Comparison of ENCODE assay signal across 13 cellular contexts in the genomic region with DNA sequence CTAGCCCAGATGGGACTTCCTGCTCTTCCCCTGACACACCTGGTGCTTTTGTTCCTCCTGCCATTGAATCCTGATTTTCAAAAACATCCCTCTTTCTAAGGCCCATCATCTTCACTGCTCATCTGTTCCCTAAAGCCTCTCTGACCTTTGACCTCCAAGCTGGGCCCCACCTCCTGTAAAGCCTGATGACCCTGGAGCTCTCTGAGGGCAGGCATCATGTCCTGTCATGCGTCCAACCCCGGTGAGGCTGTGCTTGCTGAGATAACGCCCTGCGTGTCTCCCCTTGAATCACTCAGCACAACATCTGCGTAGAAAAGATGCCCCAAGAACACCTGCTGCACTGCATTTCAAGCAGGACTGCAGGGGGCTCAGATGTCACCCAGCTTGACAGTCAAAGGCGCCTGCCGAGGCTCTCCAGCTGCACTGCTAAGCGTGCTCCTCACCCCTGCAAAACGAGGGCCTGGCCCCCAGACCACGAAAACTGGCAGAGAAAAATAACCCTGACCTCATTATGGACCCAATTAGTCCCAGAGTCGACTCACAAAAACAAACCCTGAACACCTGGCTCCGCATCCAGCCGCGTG.
DNase-seq lines count a peak whose midpoint lies in the region; ATAC-seq, FAIRE-seq and TF ChIP-seq lines count a peak whose summit lies in the region.
"Had no signal": no experiment of that assay in that cellular context is flagged by ENCODE, and none has a peak within 500 bp of the region (broad histone marks: within the 10 kb centered on the region; RNA-seq: fewer than 3 reads in every experiment).

No MANE protein-coding gene starts in this region.

- no peaks in the 10 kb centered on the region for H3K9me3 Mint-ChIP-seq in GM23338
- no peaks in the 10 kb centered on the region for H3K9me3 Mint-ChIP-seq in central memory CD8-positive, alpha-beta T cell
- H3K9me3 Mint-ChIP-seq: activated T-cell treated with anti-CD3 and anti-CD28 coated beads, Interleukin-2, amount 50 U/mL, for 4 hours; stimulated activated naive CD8-positive, alpha-beta T cell treated with anti-CD3 and anti-CD28 coated beads, Interleukin-15, Interleukin-2, amounts not matched to agents 100 ng/mL and 50 ng/mL, for 24 hours had no signal

- H3K27me3 Mint-ChIP-seq in GM23338 (ENCODE audit: insufficient read depth, low read depth, poor library complexity): peaks cover 5% of the 10 kb centered on the region
- H3K27me3 Mint-ChIP-seq in central memory CD8-positive, alpha-beta T cell: no peaks in the 10 kb centered on the region
- H3K27me3 Mint-ChIP-seq: B cell; stimulated activated naive CD8-positive, alpha-beta T cell treated with anti-CD3 and anti-CD28 coated beads, Interleukin-15, Interleukin-2, amounts not matched to agents 100 ng/mL and 50 ng/mL, for 24 hours had no signal

- H3F3A ChIP-seq in GM23338 (replicated peaks; ENCODE audit: low read depth): no peaks in the 10 kb centered on the region

- no peak overlapping the region for H2AFZ ChIP-seq in GM23338

- no peaks in the 10 kb centered on the region for H3K79me2 ChIP-seq in GM23338 (replicated peaks; ENCODE audit: insufficient read depth)

- H3K4me2 ChIP-seq in BLaER1 treated with 17β-estradiol and CSF1 and Interleukin-3, amounts not matched to agents 10 nM and 100 nM: peak overlapping the region; percentile 50 to 87 (median 76)
- 0 out of 2 replicates have a peak overlapping the region, but pooled peaks have one; percentile 52 for H3K4me2 ChIP-seq in GM23338

- no peak overlapping the region; the same call in 2 of the 3 replicates for H3K4me3 Mint-ChIP-seq in GM23338
- no peak overlapping the region for H3K4me3 Mint-ChIP-seq in central memory CD8-positive, alpha-beta T cell
- H3K4me3 Mint-ChIP-seq: activated T-cell treated with anti-CD3 and anti-CD28 coated beads, Interleukin-2, amount 50 U/mL, for 4 hours; B cell; stimulated activated naive CD8-positive, alpha-beta T cell treated with anti-CD3 and anti-CD28 coated beads, Interleukin-15, Interleukin-2, amounts not matched to agents 100 ng/mL and 50 ng/mL, for 24 hours had no signal

- H3K4me1 ChIP-seq in BLaER1 treated with 17β-estradiol and CSF1 and Interleukin-3, amounts not matched to agents 10 nM and 100 nM: peaks cover 50 to 93% (median 81%) of the 10 kb centered on the region in 10 experiments
- H3K4me1 ChIP-seq in GM23338 (ENCODE audit: insufficient read depth): peaks cover 31% of the 10 kb centered on the region

- FAIRE-seq in H54 (lab: Jason Lieb, UNC): no peak

- no peaks in the 10 kb centered on the region for H3K9me2 ChIP-seq in GM23338 (ENCODE audit: insufficient read depth)

- TF ChIP-seq CTCF in GM23338 (conservative IDR thresholded peaks at IDR 0.05; ENCODE audit: low read depth in 2 of 2): no peak
- no peak for TF ChIP-seq CTCF in GM20000 (IDR thresholded peaks at IDR 0.05; ENCODE audit: extremely low read depth, missing control alignments)

- H3K27ac ChIP-seq in BLaER1 treated with 17β-estradiol and CSF1 and Interleukin-3, amounts not matched to agents 10 nM and 100 nM: peak overlapping the region in 3 of 11 experiments; percentile 20 to 39 (median 31); a peak in 4 of 22 replicates
- no peak overlapping the region for H3K27ac ChIP-seq in GM23338 (ENCODE audit: low read depth)
- H3K27ac ChIP-seq: brain microvascular endothelial cell had no signal

- TF ChIP-seq POLR2A in H54 (IDR thresholded peaks at IDR 0.05; ENCODE audit: low read depth, low read length): no peak

- peak overlapping the region in 2 of 11 experiments; percentile 4 to 23; a peak in 1 of 22 replicates for H3K9ac ChIP-seq in BLaER1 treated with 17β-estradiol and CSF1 and Interleukin-3, amounts not matched to agents 10 nM and 100 nM

- no peak for DNase-seq in GM23338 (ENCODE audit: low spot score)
- peak; percentile 99 for DNase-seq in NCI-H748 (lab: John Stamatoyannopoulos, UW; ENCODE audit: unreplicated experiment)
- DNase-seq in central memory CD8-positive, alpha-beta T cell (ENCODE audit: low spot score in 2 of 2): no peak
- no peak for DNase-seq in GM20000 (ENCODE audit: low spot score)
- no peak for DNase-seq in medulla oblongata (ENCODE audit: extremely low spot score)
- no peak for DNase-seq in H54 (ENCODE audit: insufficient read length, low spot score)
- DNase-seq: activated CD4-positive, CD25-positive, alpha-beta regulatory T cell; activated T-cell treated with anti-CD3 and anti-CD28 coated beads, Interleukin-2, amount 50 U/mL, for 4 hours; brain microvascular endothelial cell had no signal

- no peaks in the 10 kb centered on the region for H3K27me3 ChIP-seq in BLaER1 treated with 17β-estradiol and CSF1 and Interleukin-3, amounts not matched to agents 10 nM and 100 nM
- H3K27me3 ChIP-seq in GM23338 (ENCODE audit: insufficient read depth): no peaks in the 10 kb centered on the region
- H3K27me3 ChIP-seq: brain microvascular endothelial cell had no signal

- peak overlapping the region; percentile 3; the same call in 1 of the 2 replicates for H3K27ac Mint-ChIP-seq in GM23338
- H3K27ac Mint-ChIP-seq in central memory CD8-positive, alpha-beta T cell (ENCODE audit: low read depth): peak overlapping the region; percentile 47
- H3K27ac Mint-ChIP-seq: B cell had no signal

- H3K4me3 ChIP-seq in BLaER1 treated with 17β-estradiol and CSF1 and Interleukin-3, amounts not matched to agents 10 nM and 100 nM: no peak overlapping the region; a peak in 1 of 20 replicates
- no peak overlapping the region for H3K4me3 ChIP-seq in GM23338

- 0 out of 3 replicates have a peak, but pooled peaks cover 4% of the 10 kb centered on the region for H3K36me3 Mint-ChIP-seq in GM23338 (ENCODE audit: low read depth)
- peaks cover 32% of the 10 kb centered on the region for H3K36me3 Mint-ChIP-seq in central memory CD8-positive, alpha-beta T cell (ENCODE audit: insufficient read depth)

- H3K4me1 Mint-ChIP-seq in GM23338: peaks cover 35% of the 10 kb centered on the region
- peaks cover 12% of the 10 kb centered on the region for H3K4me1 Mint-ChIP-seq in central memory CD8-positive, alpha-beta T cell

- peaks cover 28 to 94% (median 48%) of the 10 kb centered on the region in 11 experiments for H3K36me3 ChIP-seq in BLaER1 treated with 17β-estradiol and CSF1 and Interleukin-3, amounts not matched to agents 10 nM and 100 nM
- H3K36me3 ChIP-seq in GM23338 (ENCODE audit: insufficient read depth): no peaks in the 10 kb centered on the region

- ATAC-seq in GM23338: no peak
- ATAC-seq in central memory CD8-positive, alpha-beta T cell (replicated peaks; ENCODE audit: extremely low read depth, poor library complexity, severe bottlenecking): no peak
- no peak for ATAC-seq in HG02870 (IDR thresholded peaks at IDR 0.05; ENCODE audit: unreplicated experiment)

- H4K20me1 ChIP-seq in BLaER1 treated with 17β-estradiol and CSF1 and Interleukin-3, amounts not matched to agents 10 nM and 100 nM: peaks cover 0 to 48% (median 5%) of the 10 kb centered on the region in 11 experiments; a peak in 7 of 22 replicates
- H4K20me1 ChIP-seq in GM23338 (replicated peaks; ENCODE audit: insufficient read depth): no peaks in the 10 kb centered on the region

- H3K9me3 ChIP-seq in BLaER1 treated with 17β-estradiol and CSF1 and Interleukin-3, amounts not matched to agents 10 nM and 100 nM (replicated peaks in 1 of 11): no peaks in the 10 kb centered on the region

TF ChIP-seq in GM23338, 12 proteins besides CTCF, POLR2A, EP300 and RAD21 (continues in another document):
- TF ChIP-seq CREB1 (CRISPR knock-in tag; IDR thresholded peaks at IDR 0.05; ENCODE audit: low read depth) (no peak), EZH2phosphoT487 (IDR thresholded peaks at IDR 0.05; ENCODE audit: unreplicated experiment) (no peak), JUNB (IDR thresholded peaks at IDR 0.05; ENCODE audit: unreplicated experiment) (no peak)
- TF ChIP-seq, protein P1, sequence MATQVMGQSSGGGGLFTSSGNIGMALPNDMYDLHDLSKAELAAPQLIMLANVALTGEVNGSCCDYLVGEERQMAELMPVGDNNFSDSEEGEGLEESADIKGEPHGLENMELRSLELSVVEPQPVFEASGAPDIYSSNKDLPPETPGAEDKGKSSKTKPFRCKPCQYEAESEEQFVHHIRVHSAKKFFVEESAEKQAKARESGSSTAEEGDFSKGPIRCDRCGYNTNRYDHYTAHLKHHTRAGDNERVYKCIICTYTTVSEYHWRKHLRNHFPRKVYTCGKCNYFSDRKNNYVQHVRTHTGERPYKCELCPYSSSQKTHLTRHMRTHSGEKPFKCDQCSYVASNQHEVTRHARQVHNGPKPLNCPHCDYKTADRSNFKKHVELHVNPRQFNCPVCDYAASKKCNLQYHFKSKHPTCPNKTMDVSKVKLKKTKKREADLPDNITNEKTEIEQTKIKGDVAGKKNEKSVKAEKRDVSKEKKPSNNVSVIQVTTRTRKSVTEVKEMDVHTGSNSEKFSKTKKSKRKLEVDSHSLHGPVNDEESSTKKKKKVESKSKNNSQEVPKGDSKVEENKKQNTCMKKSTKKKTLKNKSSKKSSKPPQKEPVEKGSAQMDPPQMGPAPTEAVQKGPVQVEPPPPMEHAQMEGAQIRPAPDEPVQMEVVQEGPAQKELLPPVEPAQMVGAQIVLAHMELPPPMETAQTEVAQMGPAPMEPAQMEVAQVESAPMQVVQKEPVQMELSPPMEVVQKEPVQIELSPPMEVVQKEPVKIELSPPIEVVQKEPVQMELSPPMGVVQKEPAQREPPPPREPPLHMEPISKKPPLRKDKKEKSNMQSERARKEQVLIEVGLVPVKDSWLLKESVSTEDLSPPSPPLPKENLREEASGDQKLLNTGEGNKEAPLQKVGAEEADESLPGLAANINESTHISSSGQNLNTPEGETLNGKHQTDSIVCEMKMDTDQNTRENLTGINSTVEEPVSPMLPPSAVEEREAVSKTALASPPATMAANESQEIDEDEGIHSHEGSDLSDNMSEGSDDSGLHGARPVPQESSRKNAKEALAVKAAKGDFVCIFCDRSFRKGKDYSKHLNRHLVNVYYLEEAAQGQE (IDR thresholded peaks at IDR 0.05; ENCODE audit: unreplicated experiment): no peak
